In genomic region chr15:57122080-57122845, GRCh38 we compare ENCODE assay signal across 18 cellular contexts.
A peak's percentile ranks its signal among the peaks of the same experiment; 100 is the strongest.
DNase-seq lines count a peak whose midpoint lies in the region; ATAC-seq, FAIRE-seq and TF ChIP-seq lines count a peak whose summit lies in the region.
"Had no signal": no experiment of that assay in that cellular context is flagged by ENCODE, and none has a peak within 500 bp of the region (broad histone marks: within the 10 kb centered on the region; RNA-seq: fewer than 3 reads in every experiment).

No MANE protein-coding gene starts in this region.

- H3K27ac Mint-ChIP-seq in neural crest cell (ENCODE audit: unreplicated experiment), result peak overlapping the region; percentile 2
- H3K27ac Mint-ChIP-seq: activated naive CD8-positive, alpha-beta T cell treated with anti-CD3 and anti-CD28 coated beads, Interleukin-2, amount 50 U/mL, for 24 hours; activated T-helper 1 cell treated with anti-CD3 and anti-CD28 coated beads, Interleukin-12 subunit alpha, Interleukin-12 subunit beta, Interleukin-2, Interleukin-4 antibody, amounts not matched to agents 30 ng/mL and 10 ng/mL and 1 ng/mL, durations not matched to agents 14 hours and 24 hours and 36 hours had no signal

- FAIRE-seq in endometrium (lab: Jason Lieb, UNC) (peak; percentile 87), GM12892 (lab: Jason Lieb, UNC) (no peak)
- FAIRE-seq: GM19239 had no signal

- TF ChIP-seq POLR2A in GM12892 (IDR thresholded peaks at IDR 0.05; ENCODE audit: low read depth, low read length) (no peak), Peyer's patch (IDR thresholded peaks at IDR 0.05) (no peak)

- no peaks in the 10 kb centered on the region for H3K27me3 Mint-ChIP-seq in neural crest cell (ENCODE audit: low read depth)
- H3K27me3 Mint-ChIP-seq: activated naive CD8-positive, alpha-beta T cell treated with anti-CD3 and anti-CD28 coated beads, Interleukin-2, amount 50 U/mL, for 24 hours; central memory CD8-positive, alpha-beta T cell had no signal

- no peaks in the 10 kb centered on the region for H3K79me2 ChIP-seq in SU-DHL-6 (ENCODE audit: insufficient read depth, low read length)

- H3K9me3 Mint-ChIP-seq in neural crest cell, result no peaks in the 10 kb centered on the region
- H3K9me3 Mint-ChIP-seq: activated naive CD8-positive, alpha-beta T cell treated with anti-CD3 and anti-CD28 coated beads, Interleukin-2, amount 50 U/mL, for 24 hours; activated T-helper 1 cell treated with anti-CD3 and anti-CD28 coated beads, Interleukin-12 subunit alpha, Interleukin-12 subunit beta, Interleukin-2, Interleukin-4 antibody, amounts not matched to agents 30 ng/mL and 10 ng/mL and 1 ng/mL, durations not matched to agents 14 hours and 24 hours and 36 hours; central memory CD8-positive, alpha-beta T cell had no signal

- H3K9me3 ChIP-seq in SU-DHL-6 (ENCODE audit: insufficient read depth, low read length) (no peaks in the 10 kb centered on the region), Peyer's patch (no peaks in the 10 kb centered on the region)
- H3K9me3 ChIP-seq: left ventricle myocardium inferior, psoas muscle had no signal

- H3K4me2 ChIP-seq in SU-DHL-6 (ENCODE audit: low read depth, low read length, poor library complexity, severe bottlenecking), result peak overlapping the region; percentile 3

- H3K4me1 Mint-ChIP-seq in neural crest cell, result peaks cover 36% of the 10 kb centered on the region

- no peak overlapping the region for H3K4me3 Mint-ChIP-seq in neural crest cell
- H3K4me3 Mint-ChIP-seq: activated naive CD8-positive, alpha-beta T cell treated with anti-CD3 and anti-CD28 coated beads, Interleukin-2, amount 50 U/mL, for 24 hours; activated T-helper 1 cell treated with anti-CD3 and anti-CD28 coated beads, Interleukin-12 subunit alpha, Interleukin-12 subunit beta, Interleukin-2, Interleukin-4 antibody, amounts not matched to agents 30 ng/mL and 10 ng/mL and 1 ng/mL, durations not matched to agents 14 hours and 24 hours and 36 hours; central memory CD8-positive, alpha-beta T cell had no signal

- no peak for ATAC-seq in HG03571 (IDR thresholded peaks at IDR 0.05; ENCODE audit: unreplicated experiment)
- ATAC-seq: activated naive CD8-positive, alpha-beta T cell treated with anti-CD3 and anti-CD28 coated beads, Interleukin-2, amount 50 U/mL, for 24 hours; psoas muscle had no signal

- H3K36me3 ChIP-seq in SU-DHL-6 (ENCODE audit: low read length) (no peaks in the 10 kb centered on the region), Peyer's patch (no peaks in the 10 kb centered on the region)

- H4K20me1 ChIP-seq in SU-DHL-6 (ENCODE audit: low read depth, low read length), result no peaks in the 10 kb centered on the region

- H3K27ac ChIP-seq in SU-DHL-6 (ENCODE audit: low read depth, low read length) (no peak overlapping the region), Peyer's patch (no peak overlapping the region)
- H3K27ac ChIP-seq: left ventricle myocardium inferior, psoas muscle had no signal

- no peaks in the 10 kb centered on the region; the same call in 1 of the 2 replicates for H3F3A ChIP-seq in SU-DHL-6 (ENCODE audit: insufficient read depth)

- TF ChIP-seq CTCF in SU-DHL-6 (IDR thresholded peaks at IDR 0.05; ENCODE audit: insufficient read depth, low read length, poor library complexity, severe bottlenecking) (no peak), neural crest cell (conservative IDR thresholded peaks at IDR 0.05) (no peak), Peyer's patch (IDR thresholded peaks at IDR 0.05) (no peak)

- no peak overlapping the region for H3K9ac ChIP-seq in SU-DHL-6 (ENCODE audit: low read length)

- H3K4me1 ChIP-seq in Peyer's patch, result peaks cover 0 to 20% (median 0%) of the 10 kb centered on the region in 4 donors

- no peak overlapping the region for H2AFZ ChIP-seq in SU-DHL-6 (ENCODE audit: low read depth, low read length, severe bottlenecking)

- no peaks in the 10 kb centered on the region for H3K9me2 ChIP-seq in SU-DHL-6 (replicated peaks; ENCODE audit: insufficient read depth, low read length)

- no peak overlapping the region for H3K4me3 ChIP-seq in SU-DHL-6 (ENCODE audit: insufficient read depth, low read length, poor library complexity, severe bottlenecking)
- no peak overlapping the region for H3K4me3 ChIP-seq in Peyer's patch
- H3K4me3 ChIP-seq: left ventricle myocardium inferior, psoas muscle had no signal

- H3K36me3 Mint-ChIP-seq in neural crest cell (ENCODE audit: low read depth), result peaks cover 9% of the 10 kb centered on the region

- H3K27me3 ChIP-seq in SU-DHL-6 (ENCODE audit: low read length) (no peaks in the 10 kb centered on the region), Peyer's patch (no peaks in the 10 kb centered on the region)

- DNase-seq in EL, result peak; percentile 38
- DNase-seq in neural crest cell (ENCODE audit: low read depth, low spot score), result no peak
- DNase-seq in SW 1271 (lab: John Stamatoyannopoulos, UW), result no peak
- no peak for DNase-seq in GM12892 (ENCODE audit: insufficient read length)
- no peak for DNase-seq in Peyer's patch
- DNase-seq: activated CD4-positive, CD25-positive, alpha-beta regulatory T cell; activated CD8-positive, alpha-beta memory T cell treated with anti-CD3 and anti-CD28 coated beads for 24 hours; activated naive CD8-positive, alpha-beta T cell treated with anti-CD3 and anti-CD28 coated beads, Interleukin-2, amount 50 U/mL, for 24 hours; left ventricle myocardium inferior; NCI-H1436 treated with DMSO at 0.1 percent for 48 hours; NCI-H226; psoas muscle had no signal
